In the genomic region with DNA sequence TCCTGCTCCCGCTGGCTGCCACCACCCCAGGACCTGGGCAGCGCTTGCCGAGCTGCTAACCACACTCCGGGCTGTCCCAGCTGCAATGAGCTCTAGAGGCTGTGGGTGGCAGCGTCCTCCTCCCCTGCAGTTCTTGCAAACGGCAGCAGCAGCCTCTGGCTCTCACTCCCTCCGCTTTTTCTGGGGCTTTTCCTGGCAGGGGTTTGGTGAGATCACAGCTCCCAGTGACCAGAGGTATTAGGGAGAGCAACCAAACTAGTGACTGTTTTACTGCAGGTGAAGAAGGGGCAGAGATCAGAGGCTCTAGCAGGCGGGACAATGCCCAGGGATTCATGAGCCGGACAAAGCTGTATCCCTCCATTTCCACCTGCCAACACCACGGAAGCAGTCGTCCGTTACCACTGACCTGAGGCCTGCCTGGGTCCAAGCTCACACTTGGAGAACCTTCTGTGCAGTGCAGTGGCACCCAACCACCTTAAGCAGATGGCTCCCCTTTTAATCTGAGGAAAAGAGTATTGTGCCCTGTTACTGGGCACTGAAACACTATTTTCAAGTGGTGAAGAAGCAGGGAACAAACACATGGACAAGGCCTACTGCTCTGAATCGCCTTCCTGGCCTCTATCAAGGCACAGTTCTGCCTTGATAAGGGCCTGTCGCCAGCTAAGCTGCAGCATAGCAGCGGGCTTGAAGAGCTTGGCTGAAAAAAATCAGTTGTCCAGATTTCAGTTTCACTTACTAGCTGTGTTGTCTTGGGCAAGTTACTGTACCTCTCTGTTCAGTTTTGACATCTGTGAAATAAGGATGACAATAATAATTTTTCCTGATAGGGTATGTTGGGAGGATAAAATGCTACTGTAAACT, we compare ENCODE assay signal across 8 cellular contexts. TPM values are rescaled to one million over a fixed set of nuclear protein-coding genes. Genes with fewer than 3 reads are reported as not detected.
DNase-seq lines count a peak whose midpoint lies in the region; ATAC-seq and TF ChIP-seq lines count a peak whose summit lies in the region.

F5 (minus strand) TSS at position 87 of the 861 bp plus-strand sequence. CDS start 95 bp downstream, outside the sequence.

- H3K27ac Mint-ChIP-seq in WTC11 = no peak within 1 kb of the TSS

- peaks cover 4% of the 10 kb centered on the region; the same call in 1 of the 2 replicates for H3K27me3 Mint-ChIP-seq in WTC11 (ENCODE audit: low read depth)

- H3K4me3 ChIP-seq in breast epithelium = peak within 1 kb of the TSS in 2 of 3 donors; percentile 10 to 48
- peak within 1 kb of the TSS in 5 of 8 donors; percentile 16 to 57 (median 18) for H3K4me3 ChIP-seq in spleen

- WGBS in spleen, 5 donors = 33 to 44% (median 37%) methylated on average over 14 to 15 of the region's 15 CpGs

- intact Hi-C loops in breast epithelium (cut with DNase I; ENCODE audit: low total_unique reads) = no loop called here
- intact Hi-C loops in spleen (cut with DNase I; ENCODE audit: low total_unique reads) = no loop called here

- peaks cover 6% of the 10 kb centered on the region; the same call in 1 of the 2 replicates for H3K4me1 Mint-ChIP-seq in WTC11

- ATAC-seq in GM18499 (IDR thresholded peaks at IDR 0.05; ENCODE audit: insufficient read depth, unreplicated experiment) (peak; percentile 92), HG02840 (IDR thresholded peaks at IDR 0.05; ENCODE audit: low FRiP score, unreplicated experiment) (peak; percentile 90), WTC11 (peak; percentile 100)

- POLR2A ChIA-PET in WTC11 (lab: Charles Lee) = interaction anchor here (0.6 to 0.8 kb wide), 2 partner anchors 10 to 14 kb away, joined by 4 to 5 read pairs; no protein-coding TSS in a partner anchor

- H3K27ac ChIP-seq in breast epithelium (no peak within 1 kb of the TSS), spleen (peak within 1 kb of the TSS in 5 of 8 donors; percentile 9 to 84 (median 51))

- H3K9me3 Mint-ChIP-seq in WTC11 = no peaks in the 10 kb centered on the region

- no peak for TF ChIP-seq POLR2A in breast epithelium (IDR thresholded peaks at IDR 0.05)
- no peak for TF ChIP-seq POLR2A in spleen (IDR thresholded peaks at IDR 0.05)

- CTCF ChIA-PET in WTC11 (lab: Charles Lee) = interaction anchor here (0.8 to 2.2 kb wide), 17 partner anchors 9 to 983 kb away, joined by 3 to 36 read pairs (median 4); partner anchors contain the start of gene METTL18

- peak within 1 kb of the TSS; percentile 48; the same call in 1 of the 2 replicates for H3K4me3 Mint-ChIP-seq in WTC11

- no peaks in the 10 kb centered on the region for H3K9me3 ChIP-seq in breast epithelium
- no peaks in the 10 kb centered on the region for H3K9me3 ChIP-seq in spleen

- DNase-seq in NCI-H2081 treated with DMSO at 0.1 percent for 48 hours (lab: John Stamatoyannopoulos, UW) = peak; percentile 54
- peak; percentile 81 for DNase-seq in WTC11 (ENCODE audit: low spot score)
- peak; percentile 40 to 70 for DNase-seq in breast epithelium (ENCODE audit: low spot score in 2 of 2)
- peak; percentile 65 for DNase-seq in iris pigment epithelial cell (ENCODE audit: low read depth)
- DNase-seq in spleen = peak; percentile 93
- no peak for DNase-seq in NCI-H2029 treated with DMSO at 0.1 percent for 48 hours (lab: John Stamatoyannopoulos, UW)

- H3K36me3 ChIP-seq in breast epithelium = no peaks in the 10 kb centered on the region
- H3K36me3 ChIP-seq in spleen = no peaks in the 10 kb centered on the region

- H3K4me1 ChIP-seq in breast epithelium (peaks cover 0 to 5% of the 10 kb centered on the region in 2 donors), spleen (peaks cover 0 to 28% (median 5%) of the 10 kb centered on the region in 6 donors)

- no peaks in the 10 kb centered on the region for H3K27me3 ChIP-seq in breast epithelium
- H3K27me3 ChIP-seq in spleen (replicated peaks in 1 of 7) = peaks cover 0 to 44% (median 10%) of the 10 kb centered on the region in 7 donors

- H3K36me3 Mint-ChIP-seq in WTC11 = no peaks in the 10 kb centered on the region

- TF ChIP-seq CTCF in WTC11 (IDR thresholded peaks at IDR 0.05) = no peak
- peak in 2 of 3 donors; percentile 29 to 46 for TF ChIP-seq CTCF in breast epithelium (IDR thresholded peaks at IDR 0.05)
- TF ChIP-seq CTCF in spleen (IDR thresholded peaks at IDR 0.05 in 8 of 11, conservative IDR thresholded peaks at IDR 0.05 in 3 of 11) = peak in 10 of 11 experiments; percentile 12 to 64 (median 50)

TF ChIP-seq in WTC11, 78 proteins besides CTCF, POLR2A, EP300 and RAD21:
- TF ChIP-seq TEAD4 (CRISPR knock-in tag; IDR thresholded peaks at IDR 0.05) = no peak
- TF ChIP-seq ESRRA (CRISPR knock-in tag; IDR thresholded peaks at IDR 0.05; ENCODE audit: borderline replicate concordance) = no peak
- peak; percentile 70 for TF ChIP-seq GABPB1 (CRISPR knock-in tag; IDR thresholded peaks at IDR 0.05)
- TF ChIP-seq ZNF317 (CRISPR knock-in tag; IDR thresholded peaks at IDR 0.05; ENCODE audit: borderline replicate concordance, low read depth) = no peak
- TF ChIP-seq ETV6 (CRISPR knock-in tag; IDR thresholded peaks at IDR 0.05) = peak; percentile 36; the same call in 1 of the 2 replicates
- no peak for TF ChIP-seq USF1 (CRISPR knock-in tag; IDR thresholded peaks at IDR 0.05)

RNA-seq across cellular contexts. Expression of gene F5, which starts in this region (rescaled TPM):
- total RNA-seq in WTC11 (2021) = 0.20 to 0.21 TPM (median 0.21 TPM) in 3 replicates
- 1 to 10 TPM in 2 of 3 donors, under 1 TPM in 1; 0.44 to 7.4 (median 1.3) TPM for total RNA-seq in breast epithelium
- total RNA-seq in spleen = 10 to 100 TPM in 2 of 7 donors, 1 to 10 TPM in 5; 5.1 to 34.5 (median 7.7) TPM
- polyA plus RNA-seq in spleen = 1 to 10 TPM; 1.7 to 2.3 (median 2.3) TPM

Comparison
In these comparisons a context has a peak if more than half of its experiments do, and no peak if none do; other contexts are left out.
1. Peak in DNase-seq and ATAC-seq in WTC11; RNA of the gene not detected or under 1 TPM.
2. H3K27ac ChIP-seq: peak in spleen (5 of 8); none in breast epithelium (0 of 2).
3. Peak in every context shown above with its lines, with median percentiles within 50 percentile points of each other: ATAC-seq.